ENCODE assay signal across 8 cellular contexts in genomic region chr7:1569440-1569832, GRCh38. TPM values are rescaled to one million over a fixed set of nuclear protein-coding genes. Genes with fewer than 3 reads are reported as not detected.
DNase-seq lines count a peak whose midpoint lies in the region; ATAC-seq and TF ChIP-seq lines count a peak whose summit lies in the region.

No MANE protein-coding gene starts in this region.

- ATAC-seq in heart left ventricle: peak in 1 of 4 donors; percentile 4
- no peak for ATAC-seq in left cardiac atrium
- no peak for ATAC-seq in lower lobe of right lung
- ATAC-seq in aorta (ENCODE audit: low FRiP score): no peak
- ATAC-seq in GM21360 (IDR thresholded peaks at IDR 0.05; ENCODE audit: unreplicated experiment): no peak
- no peak for ATAC-seq in GM19452 (IDR thresholded peaks at IDR 0.05; ENCODE audit: unreplicated experiment)
- no peak for ATAC-seq in HG02884 (IDR thresholded peaks at IDR 0.05; ENCODE audit: unreplicated experiment)

- no peak for DNase-seq in heart left ventricle
- DNase-seq in left cardiac atrium: no peak
- no peak for DNase-seq in adipocyte (ENCODE audit: low read depth)
- DNase-seq in lower lobe of right lung: no peak
- no peak for DNase-seq in aorta

- intact Hi-C loops in heart left ventricle (cut with DNase I) (loop anchor here in 1 of 10 donors (5.0 kb wide), 1 partner anchor 37 kb away; the partner anchor contains the start of gene MAFK), left cardiac atrium (cut with DNase I) (no loop called here), lower lobe of right lung (cut with DNase I) (no loop called here), aorta (cut with DNase I) (loop anchor here in 1 of 2 donors (5.0 kb wide), 1 partner anchor 67 kb away; the partner anchor contains the start of gene INTS1)

- peak overlapping the region; percentile 49 to 98 (median 81) for H3K4me3 ChIP-seq in heart left ventricle
- H3K4me3 ChIP-seq in adipocyte (ENCODE audit: low read length): peak overlapping the region; percentile 93
- peak overlapping the region; percentile 90 for H3K4me3 ChIP-seq in lower lobe of right lung
- H3K4me3 ChIP-seq in aorta (ENCODE audit: low read length in 2 of 2): peak overlapping the region; percentile 44 to 66

- H3K27me3 ChIP-seq in heart left ventricle: no peaks in the 10 kb centered on the region
- H3K27me3 ChIP-seq in adipocyte (replicated peaks; ENCODE audit: control insufficient read depth, insufficient read depth, low read length): no peaks in the 10 kb centered on the region
- no peaks in the 10 kb centered on the region for H3K27me3 ChIP-seq in lower lobe of right lung (ENCODE audit: low read depth)
- no peaks in the 10 kb centered on the region for H3K27me3 ChIP-seq in aorta (ENCODE audit: control insufficient read depth in 1 of 2, insufficient read depth in 2 of 2, low read length in 1 of 2)

- peak overlapping the region; percentile 82 to 99 (median 94) for H3K27ac ChIP-seq in heart left ventricle
- H3K27ac ChIP-seq in lower lobe of right lung: peak overlapping the region; percentile 98
- no peak overlapping the region for H3K27ac ChIP-seq in aorta (ENCODE audit: low read depth in 1 of 2, low read length in 2 of 2)

- H3K36me3 ChIP-seq in heart left ventricle (peaks cover 0 to 29% (median 22%) of the 10 kb centered on the region in 9 donors), adipocyte (ENCODE audit: control insufficient read depth, insufficient read depth, low read length, severe bottlenecking) (peaks cover 6% of the 10 kb centered on the region), lower lobe of right lung (peaks cover 18% of the 10 kb centered on the region), aorta (ENCODE audit: control insufficient read depth in 1 of 2, insufficient read depth in 2 of 2, low read length in 1 of 2) (peaks cover 0 to 1% of the 10 kb centered on the region in 2 donors)

- 28 to 31% (median 29%) methylated on average over 27 of the region's 27 CpGs for WGBS in heart left ventricle, 4 donors
- WGBS in aorta, 2 donors: 24 to 26% methylated on average over 27 of the region's 27 CpGs

- H3K4me1 ChIP-seq in heart left ventricle (peaks cover 3 to 42% (median 26%) of the 10 kb centered on the region in 12 donors), adipocyte (ENCODE audit: control insufficient read depth, insufficient read depth, low read length) (peaks cover 50% of the 10 kb centered on the region), lower lobe of right lung (peaks cover 39% of the 10 kb centered on the region), aorta (ENCODE audit: control insufficient read depth in 1 of 2, insufficient read depth in 2 of 2, low read length in 2 of 2) (no peaks in the 10 kb centered on the region)

- no peak for TF ChIP-seq POLR2A in heart left ventricle (IDR thresholded peaks at IDR 0.05)

- no peak for TF ChIP-seq CTCF in heart left ventricle (IDR thresholded peaks at IDR 0.05)
- TF ChIP-seq CTCF in lower lobe of right lung (IDR thresholded peaks at IDR 0.05): no peak

- peak overlapping the region; percentile 99 for H3K9ac ChIP-seq in adipocyte (ENCODE audit: low read length)

- H3K9me3 ChIP-seq in heart left ventricle (no peaks in the 10 kb centered on the region), adipocyte (ENCODE audit: control insufficient read depth, low read length) (no peaks in the 10 kb centered on the region), lower lobe of right lung (no peaks in the 10 kb centered on the region), aorta (ENCODE audit: control insufficient read depth, low read length) (no peaks in the 10 kb centered on the region)

RNA-seq across cellular contexts. Expression of gene PSMG3, which starts 0.4 kb away (rescaled TPM):
- total RNA-seq in heart left ventricle: 10 to 100 TPM in 8 of 9 donors, 1 to 10 TPM in 1; 7.3 to 27.6 (median 13.3) TPM
- polyA plus RNA-seq in heart left ventricle: 10 to 100 TPM; 34.3 to 36.5 TPM
- total RNA-seq in left cardiac atrium: 10 to 100 TPM; 14.3 to 15.0 TPM
- total RNA-seq in lower lobe of right lung: 19.7 TPM
- total RNA-seq in aorta: 10 to 100 TPM; 14.1 to 18.9 TPM
- 10 to 100 TPM; 42.9 to 45.2 TPM for polyA plus RNA-seq in aorta

RNA-seq across cellular contexts. Expression of gene TMEM184A, which starts 13.4 kb away (rescaled TPM):
- total RNA-seq in heart left ventricle (under 1 TPM; 0.19 to 0.85 (median 0.47) TPM), left cardiac atrium (under 1 TPM; 0.18 to 0.31 TPM), lower lobe of right lung (4.3 TPM), aorta (under 1 TPM in 1 of 2 donors, not detected in 1; 0.06 TPM)
- polyA plus RNA-seq in heart left ventricle (under 1 TPM; 0.19 to 0.99 TPM), aorta (1 to 10 TPM in 1 of 2 donors, under 1 TPM in 1; 0.84 to 6.1 TPM)

RNA-seq across cellular contexts. Expression of gene MAFK, which starts 38.9 kb away (rescaled TPM):
- 100 to 1,000 TPM in 5 of 9 donors, 10 to 100 TPM in 4; 34.3 to 138 (median 121) TPM for total RNA-seq in heart left ventricle
- polyA plus RNA-seq in heart left ventricle: 100 to 1,000 TPM in 1 of 2 donors, 10 to 100 TPM in 1; 94.8 to 165 TPM
- 10 to 100 TPM; 43.6 to 73.1 TPM for total RNA-seq in left cardiac atrium
- 49.7 TPM for total RNA-seq in lower lobe of right lung
- 100 to 1,000 TPM in 1 of 2 donors, 10 to 100 TPM in 1; 86.3 to 131 TPM for total RNA-seq in aorta
- 100 to 1,000 TPM in 1 of 2 donors, 10 to 100 TPM in 1; 85.4 to 106 TPM for polyA plus RNA-seq in aorta

Comparison
In these comparisons a context has a peak if more than half of its experiments do, and no peak if none do; other contexts are left out.
1. H3K27ac ChIP-seq: peak in heart left ventricle (12 of 12) and lower lobe of right lung (single experiment); none in aorta (0 of 2).
2. Peak in every context shown above with its lines, with median percentiles within 50 percentile points of each other: H3K4me3 ChIP-seq.